ENCODE assay signal across 18 cellular contexts in the genomic region with DNA sequence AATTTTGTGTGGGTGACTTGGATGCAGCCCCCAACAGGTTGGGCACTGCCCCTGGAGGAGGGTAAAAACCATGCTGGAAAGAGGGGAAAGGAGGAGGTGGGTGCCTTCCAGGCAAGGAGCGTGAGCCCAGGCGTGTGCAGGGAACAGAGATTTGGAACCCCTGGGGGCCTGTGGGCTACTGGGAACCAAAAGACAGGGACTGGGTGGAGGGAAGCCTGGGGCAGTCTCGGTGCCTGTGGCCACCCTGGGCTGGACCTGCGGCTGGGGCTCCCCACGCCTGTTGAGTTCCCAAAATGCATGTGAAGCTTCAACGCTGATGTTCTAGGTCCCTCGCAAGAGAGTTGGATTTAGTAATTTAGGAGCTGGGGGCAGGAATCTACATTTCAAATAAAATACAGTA. TPM values are rescaled to one million over a fixed set of nuclear protein-coding genes. Genes with fewer than 3 reads are reported as not detected.
DNase-seq lines count a peak whose midpoint lies in the region; ATAC-seq, FAIRE-seq and TF ChIP-seq lines count a peak whose summit lies in the region.
"Had no signal": no experiment of that assay in that cellular context is flagged by ENCODE, and none has a peak within 500 bp of the region (broad histone marks: within the 10 kb centered on the region; RNA-seq: fewer than 3 reads in every experiment).

No MANE protein-coding gene starts in this region.

- FAIRE-seq in HepG2 (lab: Jason Lieb, UNC): no peak
- FAIRE-seq: GM12878, H1 had no signal

- H3K4me3 ChIP-seq in HepG2 (replicated peaks in 1 of 3; ENCODE audit: insufficient read depth in 1 of 3, low read depth in 2 of 3, low read length in 3 of 3) (no peak overlapping the region), right lobe of liver (no peak overlapping the region), esophagus muscularis mucosa (no peak overlapping the region), testis (no peak overlapping the region)
- H3K4me3 ChIP-seq: GM12878, HAP-1 had no signal

- DNase-seq in HepG2 (ENCODE audit: low spot score): no peak
- DNase-seq in right lobe of liver: no peak
- DNase-seq in esophagus muscularis mucosa (ENCODE audit: extremely low spot score): peak; percentile 39
- no peak for DNase-seq in testis
- no peak for DNase-seq in NCI-H1417 treated with DMSO at 0.1 percent for 48 hours (lab: John Stamatoyannopoulos, UW)
- DNase-seq in cortex of kidney (lab: John Stamatoyannopoulos, UW): no peak
- DNase-seq: C1 segment of cervical spinal cord; CD4-positive, CD25-positive, alpha-beta regulatory T cell; CD8-positive, alpha-beta memory T cell; COR-L47; DMS 273 treated with DMSO at 0.1 percent for 48 hours; DMS53; DND-41; EL had no signal

- H4K20me1 ChIP-seq in HepG2 (ENCODE audit: insufficient read depth, low read length): no peaks in the 10 kb centered on the region

- intact Hi-C loops in HepG2 (cut with micrococcal nuclease; ENCODE audit: unreplicated experiment): no loop called here
- intact Hi-C loops in right lobe of liver (cut with DNase I): no loop called here
- intact Hi-C loops in esophagus muscularis mucosa (cut with DNase I): no loop called here
- intact Hi-C loops in testis (cut with DNase I; ENCODE audit: low total_unique reads): no loop called here

- H3K27ac ChIP-seq in HepG2 (ENCODE audit: extremely low read length, insufficient read depth, low read length) (no peak overlapping the region), right lobe of liver (peak overlapping the region in 1 of 3 donors; percentile 24), esophagus muscularis mucosa (replicated peaks in 1 of 4) (no peak overlapping the region), testis (peak overlapping the region; percentile 65 to 72)

- H3K4me2 ChIP-seq in HepG2 (ENCODE audit: low read depth, low read length): peak overlapping the region; percentile 76; the same call in 1 of the 2 replicates

- in situ Hi-C loops in HepG2 (cut with HindIII; ENCODE audit: extremely low pct_ligation_motif_present, low pct_unique_long_range_greater_than_20kb): no loop called here

- H3K27me3 ChIP-seq in HepG2 (ENCODE audit: control insufficient read depth in 1 of 2, insufficient read depth in 2 of 2, low read length in 2 of 2) (no peaks in the 10 kb centered on the region), right lobe of liver (no peaks in the 10 kb centered on the region), esophagus muscularis mucosa (no peaks in the 10 kb centered on the region), testis (no peaks in the 10 kb centered on the region)

- H3K79me2 ChIP-seq in HepG2 (ENCODE audit: insufficient read depth, low read length): no peaks in the 10 kb centered on the region

- WGBS in HepG2 (ENCODE audit: low lambda C conversion rate): 94% methylated on average over 7 of the region's 7 CpGs
- WGBS in right lobe of liver (ENCODE audit: insufficient coverage, low coverage, low lambda C conversion rate, missing lambda C conversion rate): 96% methylated on average over 7 of the region's 7 CpGs
- 93% methylated on average over 7 of the region's 7 CpGs for WGBS in esophagus muscularis mucosa
- 93 to 95% methylated on average over 6 to 7 of the region's 7 CpGs for WGBS in testis, 2 donors

- TF ChIP-seq EP300 in HepG2 (IDR thresholded peaks at IDR 0.05; ENCODE audit: low read depth in 2 of 2, low read length in 2 of 2): no peak
- TF ChIP-seq EP300 in HepG2 (CRISPR knock-in tag; IDR thresholded peaks at IDR 0.05; ENCODE audit: borderline replicate concordance): no peak
- TF ChIP-seq EP300 in esophagus muscularis mucosa (IDR thresholded peaks at IDR 0.05): no peak

- H3K4me1 ChIP-seq in HepG2 (ENCODE audit: insufficient read depth, low read length): peaks cover 78% of the 10 kb centered on the region
- H3K4me1 ChIP-seq in right lobe of liver: peaks cover 0 to 35% (median 16%) of the 10 kb centered on the region in 4 donors
- peaks cover 0 to 13% (median 0%) of the 10 kb centered on the region in 4 donors for H3K4me1 ChIP-seq in esophagus muscularis mucosa
- H3K4me1 ChIP-seq in testis: peaks cover 32% of the 10 kb centered on the region
- H3K4me1 ChIP-seq: HAP-1 had no signal

- no peak overlapping the region for H2AFZ ChIP-seq in HepG2 (ENCODE audit: low read length)

- H3K9me3 ChIP-seq in HepG2 (ENCODE audit: low read length): no peaks in the 10 kb centered on the region
- H3K9me3 ChIP-seq in right lobe of liver: no peaks in the 10 kb centered on the region
- no peaks in the 10 kb centered on the region for H3K9me3 ChIP-seq in esophagus muscularis mucosa
- no peaks in the 10 kb centered on the region for H3K9me3 ChIP-seq in testis
- H3K9me3 ChIP-seq: HAP-1 had no signal

- no peak for TF ChIP-seq RAD21 in HepG2 (CRISPR knock-in tag; IDR thresholded peaks at IDR 0.05)

- no peak for TF ChIP-seq POLR2A in HepG2 (IDR thresholded peaks at IDR 0.05; ENCODE audit: insufficient read depth in 1 of 2, low read depth in 2 of 2, low read length in 2 of 2)
- no peak for TF ChIP-seq POLR2A in right lobe of liver (IDR thresholded peaks at IDR 0.05)
- no peak for TF ChIP-seq POLR2A in esophagus muscularis mucosa (IDR thresholded peaks at IDR 0.05; ENCODE audit: low read depth)
- TF ChIP-seq POLR2A in testis (IDR thresholded peaks at IDR 0.05): no peak

- H3K9ac ChIP-seq in HepG2 (ENCODE audit: insufficient read depth, low read depth, low read length): no peak overlapping the region

- no peak for TF ChIP-seq CTCF in HepG2 (CRISPR knock-in tag; IDR thresholded peaks at IDR 0.05)
- no peak for TF ChIP-seq CTCF in right lobe of liver (IDR thresholded peaks at IDR 0.05)
- TF ChIP-seq CTCF in esophagus muscularis mucosa (IDR thresholded peaks at IDR 0.05): no peak
- no peak for TF ChIP-seq CTCF in testis (IDR thresholded peaks at IDR 0.05)

- ATAC-seq in HepG2: no peak
- no peak for ATAC-seq in right lobe of liver
- no peak for ATAC-seq in GM21515 (IDR thresholded peaks at IDR 0.05; ENCODE audit: unreplicated experiment)
- ATAC-seq: GM12878 had no signal

- POLR2A ChIA-PET in HepG2 (lab: Yijun Ruan, JAX): no interaction called here

- CTCF ChIA-PET in HepG2 (lab: Yijun Ruan, JAX; ENCODE audit: low intra/inter-chr PET ratio, low total read pairs): no interaction called here

- H3K36me3 ChIP-seq in HepG2 (replicated peaks in 1 of 2; ENCODE audit: control insufficient read depth in 1 of 2, insufficient read depth in 2 of 2, low read length in 2 of 2) (no peaks in the 10 kb centered on the region), right lobe of liver (no peaks in the 10 kb centered on the region), esophagus muscularis mucosa (no peaks in the 10 kb centered on the region), testis (ENCODE audit: low read depth, missing control alignments) (no peaks in the 10 kb centered on the region)
- H3K36me3 ChIP-seq: HAP-1 had no signal

- BruUV-seq in HepG2 (replicated peaks; lab: Mats Ljungman, UMichigan): no TSS peak

TF ChIP-seq in HepG2, 621 proteins besides CTCF, POLR2A, EP300 and RAD21:
- TF ChIP-seq AGO1 (IDR thresholded peaks at IDR 0.05; ENCODE audit: low read depth, low read length, poor library complexity, severe bottlenecking) (no peak), ZNF441 (CRISPR knock-in tag; IDR thresholded peaks at IDR 0.05; ENCODE audit: borderline replicate concordance) (no peak), DMTF1 (CRISPR knock-in tag; IDR thresholded peaks at IDR 0.05) (no peak), ZNF879 (CRISPR knock-in tag; IDR thresholded peaks at IDR 0.05) (no peak)

RNA-seq across cellular contexts. Expression of gene GGACT, which starts 24.8 kb away (rescaled TPM):
- total RNA-seq in HepG2 (2016; rRNA removed; fragmentation: Illumina TruSeq; extraction: Trizol) (1.6 and 1.9 TPM in 2 replicates), right lobe of liver (1 to 10 TPM; 4.7 to 9.0 (median 5.9) TPM), esophagus muscularis mucosa (1 to 10 TPM; 1.2 to 2.9 (median 1.3) TPM), testis (10 to 100 TPM; 18.9 to 30.0 TPM)
- 0.88 and 1.9 TPM in 2 replicates for total RNA-seq in HepG2 (2016; cell fraction: cytosol; rRNA removed; fragmentation: Illumina TruSeq; extraction: Trizol; ENCODE audit: low read depth)
- 1.3 and 1.8 TPM in 2 replicates for total RNA-seq in HepG2 (2016; cell fraction: insoluble cytoplasmic fraction; rRNA removed; fragmentation: Illumina TruSeq; extraction: Trizol)
- 2.3 and 2.4 TPM in 2 replicates for total RNA-seq in HepG2 (2016; cell fraction: membrane; rRNA removed; fragmentation: Illumina TruSeq; extraction: Trizol)
- 0.56 and 0.93 TPM in 2 replicates for total RNA-seq in HepG2 (2016; cell fraction: nucleus; rRNA removed; fragmentation: Illumina TruSeq; extraction: Trizol)
- polyA plus RNA-seq in HepG2 (2011; rRNA removed) (1.7 and 2.3 TPM in 2 replicates), testis (ENCODE audit: insufficient read depth, low read depth, low replicate concordance) (9.8 TPM)
- 1.2 and 1.3 TPM in 2 replicates for polyA plus RNA-seq in HepG2 (2011; cell fraction: cytosol; rRNA removed)
- 0.69 and 0.97 TPM in 2 replicates for polyA plus RNA-seq in HepG2 (2011; cell fraction: nucleus; rRNA removed)
- polyA plus RNA-seq in HepG2 (2012): 2.7 and 6.4 TPM in 2 replicates
- 1.9 and 2.4 TPM in 2 replicates for polyA plus RNA-seq in HepG2 (2016; cell fraction: cytosol; fragmentation: Illumina TruSeq; extraction: Trizol; ENCODE audit: low read depth)
- polyA plus RNA-seq in HepG2 (2016; cell fraction: insoluble cytoplasmic fraction; fragmentation: Illumina TruSeq; extraction: Trizol; ENCODE audit: low read depth): 1.7 and 2.2 TPM in 2 replicates
- polyA plus RNA-seq in HepG2 (2016; cell fraction: membrane; fragmentation: Illumina TruSeq; extraction: Trizol; ENCODE audit: low read depth): 2.2 and 3.9 TPM in 2 replicates
- 0.39 and 0.98 TPM in 2 replicates for polyA plus RNA-seq in HepG2 (2016; cell fraction: nucleus; fragmentation: Illumina TruSeq; extraction: Trizol; ENCODE audit: insufficient read depth, low read depth)
- 0.33 and 0.34 TPM in 2 replicates for polyA minus RNA-seq in HepG2 (2011; rRNA and poly(A)+ RNA removed; ENCODE audit: low replicate concordance)
- 0.18 and 0.40 TPM in 2 replicates for polyA minus RNA-seq in HepG2 (2011; cell fraction: cytosol; rRNA and poly(A)+ RNA removed)
- polyA minus RNA-seq in HepG2 (2011; cell fraction: nucleus; rRNA and poly(A)+ RNA removed): 1.8 and 2.5 TPM in 2 replicates

Comparison
In these comparisons a context has a peak if more than half of its experiments do, and no peak if none do; other contexts are left out.
1. H3K27ac ChIP-seq: peak in testis (2 of 2); none in HepG2 (single experiment) and esophagus muscularis mucosa (0 of 4).